ENCODE assay signal across 10 cellular contexts in genomic region chr12:132275110-132275531, GRCh38. TPM values are rescaled to one million over a fixed set of nuclear protein-coding genes. Genes with fewer than 3 reads are reported as not detected.
DNase-seq lines count a peak whose midpoint lies in the region; ATAC-seq and TF ChIP-seq lines count a peak whose summit lies in the region.
"Had no signal": no experiment of that assay in that cellular context is flagged by ENCODE, and none has a peak within 500 bp of the region (broad histone marks: within the 10 kb centered on the region; RNA-seq: fewer than 3 reads in every experiment).

No MANE protein-coding gene starts in this region.

- TF ChIP-seq CTCF in right atrium auricular region (IDR thresholded peaks at IDR 0.05) (no peak), Panc1 (IDR thresholded peaks at IDR 0.05) (no peak), transverse colon (IDR thresholded peaks at IDR 0.05) (no peak)

- peaks cover 0 to 5% (median 0%) of the 10 kb centered on the region in 7 donors for H3K4me1 Mint-ChIP-seq in naive thymus-derived CD4-positive, alpha-beta T cell
- H3K4me1 Mint-ChIP-seq in CD8-positive, alpha-beta memory T cell = no peaks in the 10 kb centered on the region

- H3K27me3 ChIP-seq in right atrium auricular region = no peaks in the 10 kb centered on the region
- H3K27me3 ChIP-seq in Panc1 (ENCODE audit: control insufficient read depth, insufficient read depth, low read length) = no peaks in the 10 kb centered on the region
- peaks cover 17% of the 10 kb centered on the region for H3K27me3 ChIP-seq in transverse colon
- H3K27me3 ChIP-seq in naive thymus-derived CD4-positive, alpha-beta T cell (ENCODE audit: control insufficient read depth in 2 of 2, insufficient read depth in 2 of 2, low read length in 2 of 2) = no peaks in the 10 kb centered on the region
- peaks cover 10% of the 10 kb centered on the region for H3K27me3 ChIP-seq in CD8-positive, alpha-beta memory T cell (ENCODE audit: insufficient read depth, low read length, poor library complexity, severe bottlenecking)

- H3K27ac Mint-ChIP-seq in naive thymus-derived CD4-positive, alpha-beta T cell = no peak overlapping the region
- H3K27ac Mint-ChIP-seq in CD8-positive, alpha-beta memory T cell = no peak overlapping the region

- H3K36me3 ChIP-seq in right atrium auricular region (no peaks in the 10 kb centered on the region), Panc1 (ENCODE audit: control insufficient read depth, insufficient read depth, low read length) (no peaks in the 10 kb centered on the region), transverse colon (no peaks in the 10 kb centered on the region)
- no peaks in the 10 kb centered on the region for H3K36me3 ChIP-seq in naive thymus-derived CD4-positive, alpha-beta T cell (ENCODE audit: control insufficient read depth in 2 of 3, insufficient read depth in 3 of 3, low read length in 3 of 3)
- no peaks in the 10 kb centered on the region for H3K36me3 ChIP-seq in CD8-positive, alpha-beta memory T cell (ENCODE audit: insufficient read depth, low read length)
- H3K36me3 ChIP-seq: SJSA1 had no signal

- TF ChIP-seq POLR2A in transverse colon (IDR thresholded peaks at IDR 0.05) = no peak

- peaks cover 0 to 2% (median 0%) of the 10 kb centered on the region in 11 donors for H3K9me3 Mint-ChIP-seq in naive thymus-derived CD4-positive, alpha-beta T cell
- no peaks in the 10 kb centered on the region for H3K9me3 Mint-ChIP-seq in CD8-positive, alpha-beta memory T cell

- H3K4me3 Mint-ChIP-seq in naive thymus-derived CD4-positive, alpha-beta T cell = no peak overlapping the region
- no peak overlapping the region for H3K4me3 Mint-ChIP-seq in CD8-positive, alpha-beta memory T cell

- ATAC-seq in Right ventricle myocardium inferior (no peak), Panc1 (peak; percentile 87), HG03025 (IDR thresholded peaks at IDR 0.05; ENCODE audit: low FRiP score, unreplicated experiment) (no peak)
- ATAC-seq in naive thymus-derived CD4-positive, alpha-beta T cell = no peak

- peaks cover 0 to 30% (median 14%) of the 10 kb centered on the region in 5 donors for H3K27me3 Mint-ChIP-seq in naive thymus-derived CD4-positive, alpha-beta T cell
- H3K27me3 Mint-ChIP-seq in CD8-positive, alpha-beta memory T cell = peaks cover 11 to 28% of the 10 kb centered on the region in 2 donors

- in situ Hi-C loops in Panc1 (cut with HindIII; ENCODE audit: low pct_unique_long_range_greater_than_20kb, low sequenced_read_pairs) (no loop called here), transverse colon (cut with MboI; ENCODE audit: low pct_ligation_motif_present in 1 of 4, low pct_unique_long_range_greater_than_20kb in 1 of 4, low sequenced_read_pairs in 3 of 4) (no loop called here)

- H3K27ac ChIP-seq in right atrium auricular region = no peak overlapping the region
- H3K27ac ChIP-seq in Panc1 (ENCODE audit: low read length) = no peak overlapping the region
- no peak overlapping the region for H3K27ac ChIP-seq in transverse colon
- no peak overlapping the region for H3K27ac ChIP-seq in naive thymus-derived CD4-positive, alpha-beta T cell (ENCODE audit: low read depth, low read length)
- H3K27ac ChIP-seq in CD8-positive, alpha-beta memory T cell (ENCODE audit: low read depth, low read length) = no peak overlapping the region
- H3K27ac ChIP-seq: SJSA1 had no signal

- no peak for TF ChIP-seq EP300 in transverse colon (IDR thresholded peaks at IDR 0.05; ENCODE audit: low read depth)

- H3K36me3 Mint-ChIP-seq in naive thymus-derived CD4-positive, alpha-beta T cell = no peaks in the 10 kb centered on the region
- H3K36me3 Mint-ChIP-seq in CD8-positive, alpha-beta memory T cell = no peaks in the 10 kb centered on the region

- CTCF ChIA-PET in Panc1 (lab: Charles Lee) = no interaction called here
- CTCF ChIA-PET in naive thymus-derived CD4-positive, alpha-beta T cell (lab: Charles Lee) = no interaction called here
- CTCF ChIA-PET in CD8-positive, alpha-beta memory T cell (lab: Charles Lee) = no interaction called here

- H3K4me3 ChIP-seq in right atrium auricular region (no peak overlapping the region), Panc1 (ENCODE audit: low read depth in 2 of 2, low read length in 2 of 2) (no peak overlapping the region), transverse colon (no peak overlapping the region)
- no peak overlapping the region for H3K4me3 ChIP-seq in naive thymus-derived CD4-positive, alpha-beta T cell (ENCODE audit: low read length)
- no peak overlapping the region for H3K4me3 ChIP-seq in CD8-positive, alpha-beta memory T cell (ENCODE audit: low read length)
- H3K4me3 ChIP-seq: lung, SJSA1 had no signal

- no TSS peak for BruUV-seq in Panc1 (replicated peaks; lab: Mats Ljungman, UMichigan)

- 30 to 45% methylated on average over 2 to 13 of the region's 13 CpGs for WGBS in transverse colon (ENCODE audit: low coverage in 1 of 2), 2 donors

- intact Hi-C loops in Right ventricle myocardium inferior (cut with DNase I) (no loop called here), Panc1 (cut with micrococcal nuclease; ENCODE audit: unreplicated experiment) (no loop called here), transverse colon (cut with DNase I; ENCODE audit: low total_unique reads) (no loop called here)
- intact Hi-C loops in naive thymus-derived CD4-positive, alpha-beta T cell (cut with micrococcal nuclease) = no loop called here

- H3K4me1 ChIP-seq in right atrium auricular region = no peaks in the 10 kb centered on the region
- H3K4me1 ChIP-seq in Panc1 (ENCODE audit: control insufficient read depth, insufficient read depth, low read length) = no peaks in the 10 kb centered on the region; the same call in 1 of the 2 replicates
- H3K4me1 ChIP-seq in transverse colon = peaks cover 0 to 27% (median 7%) of the 10 kb centered on the region in 4 donors
- no peaks in the 10 kb centered on the region for H3K4me1 ChIP-seq in naive thymus-derived CD4-positive, alpha-beta T cell (ENCODE audit: control insufficient read depth in 2 of 2, insufficient read depth in 2 of 2, low read length in 2 of 2)
- no peaks in the 10 kb centered on the region for H3K4me1 ChIP-seq in CD8-positive, alpha-beta memory T cell (ENCODE audit: insufficient read depth, low read length)
- H3K4me1 ChIP-seq: SJSA1 had no signal

- H3K9me3 ChIP-seq in right atrium auricular region = no peaks in the 10 kb centered on the region
- H3K9me3 ChIP-seq in Panc1 (ENCODE audit: control insufficient read depth, insufficient read depth, low read depth, low read length) = no peaks in the 10 kb centered on the region
- no peaks in the 10 kb centered on the region for H3K9me3 ChIP-seq in transverse colon
- H3K9me3 ChIP-seq in naive thymus-derived CD4-positive, alpha-beta T cell (ENCODE audit: control insufficient read depth in 2 of 3, low read length in 3 of 3) = no peaks in the 10 kb centered on the region
- no peaks in the 10 kb centered on the region for H3K9me3 ChIP-seq in CD8-positive, alpha-beta memory T cell (ENCODE audit: low read length)
- H3K9me3 ChIP-seq: SJSA1 had no signal

- POLR2A ChIA-PET in Panc1 (lab: Charles Lee) = no interaction called here
- POLR2A ChIA-PET in naive thymus-derived CD4-positive, alpha-beta T cell (lab: Charles Lee) = no interaction called here
- POLR2A ChIA-PET in CD8-positive, alpha-beta memory T cell (lab: Charles Lee) = no interaction called here

- peak; percentile 56 for DNase-seq in Right ventricle myocardium inferior (ENCODE audit: missing footprints)
- no peak for DNase-seq in right atrium auricular region (ENCODE audit: low spot score)
- no peak for DNase-seq in Panc1 (ENCODE audit: low read depth, low spot score)
- peak; percentile 15 for DNase-seq in foreskin melanocyte
- DNase-seq in transverse colon = peak; percentile 43
- DNase-seq in naive thymus-derived CD4-positive, alpha-beta T cell = no peak
- DNase-seq in CD8-positive, alpha-beta memory T cell = no peak

RNA-seq across cellular contexts. Expression of gene GALNT9, which starts 54.3 kb away (rescaled TPM):
- total RNA-seq in Right ventricle myocardium inferior = not detected
- total RNA-seq in right atrium auricular region = 10 to 100 TPM in 1 of 2 donors, 1 to 10 TPM in 1; 4.0 to 10.8 TPM
- 0.33 TPM for total RNA-seq in Panc1 (2021; ENCODE audit: unreplicated experiment)
- 0.67 TPM for polyA plus RNA-seq in Panc1 (2012; ENCODE audit: insufficient read length)
- 1 to 10 TPM in 1 of 4 donors, under 1 TPM in 1, not detected in 2; 0.82 to 4.5 TPM for total RNA-seq in transverse colon
- not detected for total RNA-seq in naive thymus-derived CD4-positive, alpha-beta T cell
- polyA plus RNA-seq in naive thymus-derived CD4-positive, alpha-beta T cell = not detected
- total RNA-seq in CD8-positive, alpha-beta memory T cell = under 1 TPM in 1 of 2 experiments, not detected in 1; 0.18 TPM
- not detected for polyA plus RNA-seq in CD8-positive, alpha-beta memory T cell
- total RNA-seq: SJSA1 had no signal

Comparison
In these comparisons a context has a peak if more than half of its experiments do, and no peak if none do; other contexts are left out.
1. DNase-seq: peak in Right ventricle myocardium inferior (single experiment), foreskin melanocyte (single experiment) and transverse colon (single experiment); none in right atrium auricular region (single experiment), Panc1 (single experiment), naive thymus-derived CD4-positive, alpha-beta T cell (0 of 9) and CD8-positive, alpha-beta memory T cell (0 of 5).